9 cellular contexts compared by ENCODE assay signal in genomic region chr1:12620142-12620865, GRCh38. TPM values are rescaled to one million over a fixed set of nuclear protein-coding genes. Genes with fewer than 3 reads are reported as not detected.
DNase-seq lines count a peak whose midpoint lies in the region; TF ChIP-seq lines count a peak whose summit lies in the region.
"Had no signal": no experiment of that assay in that cellular context is flagged by ENCODE, and none has a peak within 500 bp of the region (broad histone marks: within the 10 kb centered on the region; RNA-seq: fewer than 3 reads in every experiment).

No MANE protein-coding gene starts in this region.

- H3K27me3 ChIP-seq in PC-9 (ENCODE audit: insufficient read depth, low read depth): no peaks in the 10 kb centered on the region
- no peaks in the 10 kb centered on the region for H3K27me3 ChIP-seq in brain microvascular endothelial cell (replicated peaks)
- no peaks in the 10 kb centered on the region for H3K27me3 ChIP-seq in skeletal muscle tissue (ENCODE audit: control insufficient read depth in 3 of 3, insufficient read depth in 3 of 3, low read length in 3 of 3)

- H3K4me2 ChIP-seq in PC-9: peak overlapping the region; percentile 97

- H3K9ac ChIP-seq in skeletal muscle tissue (ENCODE audit: low read depth in 1 of 3, low read length in 3 of 3): peak overlapping the region in 1 of 3 donors; percentile 97

- TF ChIP-seq CTCF in PC-9 (conservative IDR thresholded peaks at IDR 0.05) (0 out of 2 replicates have a peak, but pooled peaks have one; percentile 3), brain microvascular endothelial cell (IDR thresholded peaks at IDR 0.05; ENCODE audit: low read depth, low read length, missing control alignments) (no peak)

- 0 out of 2 replicates have a peak overlapping the region, but pooled peaks have one; percentile 90 for H3K27ac ChIP-seq in PC-9
- H3K27ac ChIP-seq in brain microvascular endothelial cell: peak overlapping the region; percentile 98
- H3K27ac ChIP-seq in skeletal muscle tissue (ENCODE audit: low read depth, low read length): peak overlapping the region; percentile 19

- BruUV-seq in PC-9 (replicated peaks; lab: Mats Ljungman, UMichigan): no TSS peak

- in situ Hi-C loops in brain microvascular endothelial cell (cut with HindIII; ENCODE audit: low pct_ligation_motif_present, low sequenced_read_pairs): no loop called here

- CTCF ChIA-PET in PC-9 (lab: Charles Lee): interaction anchor here (0.5 to 1.2 kb wide), 2 partner anchors 12 to 22 kb away, joined by 3 to 13 read pairs; no protein-coding TSS in a partner anchor

- H3K4me3 ChIP-seq in PC-9 (peak overlapping the region; percentile 91), brain microvascular endothelial cell (ENCODE audit: low read depth, low read length) (peak overlapping the region; percentile 93), skeletal muscle tissue (ENCODE audit: low read length in 3 of 3) (peak overlapping the region in 1 of 3 donors; percentile 8)

- H3K4me1 ChIP-seq in PC-9 (replicated peaks; ENCODE audit: insufficient read depth) (peaks cover 14% of the 10 kb centered on the region), skeletal muscle tissue (ENCODE audit: control insufficient read depth in 3 of 3, insufficient read depth in 3 of 3, low read length in 3 of 3) (peaks cover 43 to 54% (median 48%) of the 10 kb centered on the region in 3 donors)

- no peak overlapping the region for H2AFZ ChIP-seq in PC-9

- intact Hi-C loops in PC-9 (cut with micrococcal nuclease; ENCODE audit: unreplicated experiment): no loop called here

- H3K9me3 ChIP-seq in PC-9 (ENCODE audit: insufficient read depth, low read depth) (no peaks in the 10 kb centered on the region), skeletal muscle tissue (ENCODE audit: control insufficient read depth in 3 of 3, low read length in 3 of 3) (no peaks in the 10 kb centered on the region)

- peaks cover 6% of the 10 kb centered on the region; the same call in 1 of the 2 replicates for H4K20me1 ChIP-seq in PC-9 (ENCODE audit: insufficient read depth)

- H3K9me2 ChIP-seq in PC-9 (ENCODE audit: insufficient read depth): no peaks in the 10 kb centered on the region

- POLR2A ChIA-PET in PC-9 (lab: Charles Lee; ENCODE audit: unreplicated experiment): interaction anchor here (0.6 kb wide), 1 partner anchor 348 kb away, joined by 6 read pairs; no protein-coding TSS in a partner anchor

- peaks cover 45% of the 10 kb centered on the region for H3K79me2 ChIP-seq in PC-9 (ENCODE audit: low read depth)

- H3K36me3 ChIP-seq in PC-9 (ENCODE audit: low read depth): peaks cover 8% of the 10 kb centered on the region; the same call in 1 of the 2 replicates
- peaks cover 15% of the 10 kb centered on the region for H3K36me3 ChIP-seq in brain microvascular endothelial cell (replicated peaks)
- no peaks in the 10 kb centered on the region for H3K36me3 ChIP-seq in skeletal muscle tissue (ENCODE audit: control insufficient read depth in 3 of 3, insufficient read depth in 3 of 3, low read length in 3 of 3)

- DNase-seq in NK-92 treated with Interleukin-12 subunit alpha and Interleukin-12 subunit beta, amount 100 ng/mL, for 24 hours (lab: John Stamatoyannopoulos, UW): peak; percentile 63
- no peak for DNase-seq in NK-92 (lab: John Stamatoyannopoulos, UW; ENCODE audit: unreplicated experiment)
- DNase-seq in PC-9: no peak
- DNase-seq in brain microvascular endothelial cell: no peak
- no peak for DNase-seq in KG1 (lab: John Stamatoyannopoulos, UW)
- no peak for DNase-seq in globus pallidus (ENCODE audit: low spot score)
- DNase-seq in cerebellum (ENCODE audit: low spot score): no peak

- H3F3A ChIP-seq in PC-9 (ENCODE audit: insufficient read depth, low read depth): peaks cover 19% of the 10 kb centered on the region; the same call in 1 of the 2 replicates

RNA-seq across cellular contexts. Expression of gene DHRS3, which starts 2.3 kb away (rescaled TPM):
- total RNA-seq in PC-9 (2021): 144 and 154 TPM in 2 replicates
- total RNA-seq in skeletal muscle tissue: 37.6 TPM
- total RNA-seq in cerebellum: 23.6 TPM
- total RNA-seq: A172 had no signal

RNA-seq across cellular contexts. Expression of gene AADACL4, which starts 23.6 kb away (rescaled TPM):
- not detected in 2 replicates for total RNA-seq in PC-9 (2021)
- not detected for total RNA-seq in skeletal muscle tissue
- not detected for total RNA-seq in cerebellum
- total RNA-seq: A172 had no signal

Comparison
In these comparisons a context has a peak if more than half of its experiments do, and no peak if none do; other contexts are left out.
1. H3K27ac ChIP-seq: peak in every context shown above with its lines; median percentile 98 in brain microvascular endothelial cell; 90 in PC-9; 19 in skeletal muscle tissue.